ENCODE assay signal across 2 cellular contexts in the genomic region with DNA sequence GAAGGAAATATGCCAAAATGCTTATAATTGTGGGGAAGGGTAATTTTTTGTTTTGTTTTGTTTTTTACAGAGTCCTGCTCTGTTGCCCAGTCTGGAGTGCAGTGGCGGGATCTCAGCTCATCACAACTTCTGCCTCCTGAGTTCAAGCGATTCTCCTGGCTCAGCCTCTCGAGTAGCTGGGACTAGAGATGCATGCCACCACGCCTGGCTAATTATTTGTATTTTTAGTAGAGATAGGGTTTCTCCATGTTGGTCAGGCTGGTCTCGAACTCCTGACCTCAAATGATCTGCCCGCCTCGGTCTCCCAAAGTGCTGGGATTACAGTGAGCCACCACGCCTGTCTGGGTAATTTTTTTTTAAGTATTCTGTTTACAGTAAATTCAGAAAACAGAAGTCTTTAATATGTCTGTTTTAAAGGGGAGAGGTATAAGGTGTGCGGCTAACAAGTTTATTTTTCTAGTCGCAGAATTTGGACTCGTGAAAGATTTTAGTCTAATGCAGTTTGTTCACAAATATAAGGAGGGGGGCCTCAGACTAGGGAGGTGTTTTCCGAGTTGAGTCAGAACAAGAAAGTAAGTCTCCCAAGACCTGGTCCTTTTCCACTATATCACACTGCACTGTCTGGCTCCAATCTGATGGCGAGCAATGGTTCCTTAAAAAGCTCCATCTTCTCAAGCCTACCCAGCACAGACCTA.
TF ChIP-seq lines count a peak whose summit lies in the region.

No MANE protein-coding gene starts in this region.

TF ChIP-seq in A549, 52 proteins besides CTCF, POLR2A, EP300 and RAD21 (continued from another document):
- TF ChIP-seq JUNB (IDR thresholded peaks at IDR 0.05) (no peak), HOXB13 (CRISPR knock-in tag; IDR thresholded peaks at IDR 0.05; ENCODE audit: low read depth) (no peak), PHF8 (IDR thresholded peaks at IDR 0.05; ENCODE audit: borderline replicate concordance, low read depth) (no peak), POLR2AphosphoS2 (conservative IDR thresholded peaks at IDR 0.05; ENCODE audit: low read length) (no peak), RARB (CRISPR knock-in tag; IDR thresholded peaks at IDR 0.05) (no peak)

TF ChIP-seq in liver, 16 proteins besides CTCF, POLR2A, EP300 and RAD21 (continued from another document):
- TF ChIP-seq JUND (IDR thresholded peaks at IDR 0.05) (no peak), HNF4A (conservative IDR thresholded peaks at IDR 0.05) (no peak), HNF4G (IDR thresholded peaks at IDR 0.05) (no peak), SP1 (IDR thresholded peaks at IDR 0.05) (no peak), TAF1 (conservative IDR thresholded peaks at IDR 0.05) (no peak), NR2F2 (IDR thresholded peaks at IDR 0.05) (no peak), YY1 (IDR thresholded peaks at IDR 0.05) (no peak), GABPA (IDR thresholded peaks at IDR 0.05 in 1 of 2, conservative IDR thresholded peaks at IDR 0.05 in 1 of 2) (no peak), RXRA (IDR thresholded peaks at IDR 0.05) (no peak), EGR1 (IDR thresholded peaks at IDR 0.05; ENCODE audit: low read depth in 2 of 2) (no peak), FOXA1 (IDR thresholded peaks at IDR 0.05) (no peak), FOXA2 (IDR thresholded peaks at IDR 0.05) (no peak)
- TF ChIP-seq, protein P1, sequence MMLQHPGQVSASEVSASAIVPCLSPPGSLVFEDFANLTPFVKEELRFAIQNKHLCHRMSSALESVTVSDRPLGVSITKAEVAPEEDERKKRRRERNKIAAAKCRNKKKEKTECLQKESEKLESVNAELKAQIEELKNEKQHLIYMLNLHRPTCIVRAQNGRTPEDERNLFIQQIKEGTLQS (IDR thresholded peaks at IDR 0.05) = no peak
- TF ChIP-seq, protein P2, sequence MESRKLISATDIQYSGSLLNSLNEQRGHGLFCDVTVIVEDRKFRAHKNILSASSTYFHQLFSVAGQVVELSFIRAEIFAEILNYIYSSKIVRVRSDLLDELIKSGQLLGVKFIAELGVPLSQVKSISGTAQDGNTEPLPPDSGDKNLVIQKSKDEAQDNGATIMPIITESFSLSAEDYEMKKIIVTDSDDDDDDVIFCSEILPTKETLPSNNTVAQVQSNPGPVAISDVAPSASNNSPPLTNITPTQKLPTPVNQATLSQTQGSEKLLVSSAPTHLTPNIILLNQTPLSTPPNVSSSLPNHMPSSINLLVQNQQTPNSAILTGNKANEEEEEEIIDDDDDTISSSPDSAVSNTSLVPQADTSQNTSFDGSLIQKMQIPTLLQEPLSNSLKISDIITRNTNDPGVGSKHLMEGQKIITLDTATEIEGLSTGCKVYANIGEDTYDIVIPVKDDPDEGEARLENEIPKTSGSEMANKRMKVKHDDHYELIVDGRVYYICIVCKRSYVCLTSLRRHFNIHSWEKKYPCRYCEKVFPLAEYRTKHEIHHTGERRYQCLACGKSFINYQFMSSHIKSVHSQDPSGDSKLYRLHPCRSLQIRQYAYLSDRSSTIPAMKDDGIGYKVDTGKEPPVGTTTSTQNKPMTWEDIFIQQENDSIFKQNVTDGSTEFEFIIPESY (IDR thresholded peaks at IDR 0.05) = no peak
- TF ChIP-seq, protein P3, sequence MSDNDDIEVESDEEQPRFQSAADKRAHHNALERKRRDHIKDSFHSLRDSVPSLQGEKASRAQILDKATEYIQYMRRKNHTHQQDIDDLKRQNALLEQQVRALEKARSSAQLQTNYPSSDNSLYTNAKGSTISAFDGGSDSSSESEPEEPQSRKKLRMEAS (IDR thresholded peaks at IDR 0.05) = no peak
